In genomic region chr17:81515530-81516041, GRCh38 we compare ENCODE assay signal across 8 cellular contexts. TPM values are rescaled to one million over a fixed set of nuclear protein-coding genes. Genes with fewer than 3 reads are reported as not detected.
A peak's percentile ranks its signal among the peaks of the same experiment; 100 is the strongest.
DNase-seq lines count a peak whose midpoint lies in the region; ATAC-seq, FAIRE-seq and TF ChIP-seq lines count a peak whose summit lies in the region.

No MANE protein-coding gene starts in this region.

- H3K36me3 Mint-ChIP-seq in activated naive CD8-positive, alpha-beta T cell treated with anti-CD3 and anti-CD28 coated beads, Interleukin-2, amount 10 ng/mL, durations not matched to agents 7 days and 5 days: peaks cover 17% of the 10 kb centered on the region

- WGBS in small intestine, 3 donors: 50 to 56% (median 55%) methylated on average over 19 of the region's 19 CpGs

- peaks cover 17% of the 10 kb centered on the region for H3K36me3 ChIP-seq in iPS-15b (ENCODE audit: control insufficient read depth, insufficient read depth, low read length)
- peaks cover 9 to 10% of the 10 kb centered on the region in 2 donors for H3K36me3 ChIP-seq in small intestine (ENCODE audit: control insufficient read depth in 2 of 2, insufficient read depth in 2 of 2, low read length in 2 of 2)

- H3K9ac ChIP-seq in iPS-15b (ENCODE audit: low read depth, low read length): peak overlapping the region; percentile 68

- H3K4me1 Mint-ChIP-seq in activated naive CD8-positive, alpha-beta T cell treated with anti-CD3 and anti-CD28 coated beads, Interleukin-2, amount 10 ng/mL, durations not matched to agents 7 days and 5 days: peaks cover 14% of the 10 kb centered on the region

- POLR2A ChIA-PET in activated naive CD8-positive, alpha-beta T cell treated with anti-CD3 and anti-CD28 coated beads, Interleukin-2, amount 10 ng/mL, durations not matched to agents 7 days and 5 days (lab: Charles Lee): interaction anchor here (0.7 to 6.9 kb wide), 4 partner anchors 31 to 111 kb away, joined by 3 to 50 read pairs (median 3); partner anchors contain the start of gene FAAP100

- H3K4me3 ChIP-seq in HFF-Myc (replicated peaks; ENCODE audit: low read depth, low read length) (peak overlapping the region; percentile 69), iPS-15b (ENCODE audit: low read depth, low read length) (peak overlapping the region; percentile 72), small intestine (ENCODE audit: low read depth in 1 of 2, low read length in 2 of 2) (peak overlapping the region; percentile 80 to 84)

- H3K27ac ChIP-seq in small intestine (ENCODE audit: low read depth in 1 of 2, low read length in 1 of 2): peak overlapping the region; percentile 100

- no peak for ATAC-seq in activated naive CD8-positive, alpha-beta T cell treated with anti-CD3 and anti-CD28 coated beads, Interleukin-2, amount 10 ng/mL, durations not matched to agents 7 days and 5 days (ENCODE audit: low read depth)
- ATAC-seq in GM18870 (IDR thresholded peaks at IDR 0.05; ENCODE audit: unreplicated experiment) (no peak), GM19463 (IDR thresholded peaks at IDR 0.05; ENCODE audit: unreplicated experiment) (no peak)

- TF ChIP-seq CTCF in HFF-Myc (IDR thresholded peaks at IDR 0.05; ENCODE audit: low read depth, low read length, missing control alignments): no peak

- no peaks in the 10 kb centered on the region for H3K9me3 Mint-ChIP-seq in activated naive CD8-positive, alpha-beta T cell treated with anti-CD3 and anti-CD28 coated beads, Interleukin-2, amount 10 ng/mL, durations not matched to agents 7 days and 5 days

- H3K27me3 Mint-ChIP-seq in activated naive CD8-positive, alpha-beta T cell treated with anti-CD3 and anti-CD28 coated beads, Interleukin-2, amount 10 ng/mL, durations not matched to agents 7 days and 5 days: peaks cover under 1% of the 10 kb centered on the region

- no peak for FAIRE-seq in small intestine (lab: Jason Lieb, UNC)

- peak overlapping the region; percentile 94 for H3K4me3 Mint-ChIP-seq in activated naive CD8-positive, alpha-beta T cell treated with anti-CD3 and anti-CD28 coated beads, Interleukin-2, amount 10 ng/mL, durations not matched to agents 7 days and 5 days

- H3K4me1 ChIP-seq in iPS-15b (ENCODE audit: control insufficient read depth, insufficient read depth, low read length) (peaks cover 14% of the 10 kb centered on the region), small intestine (ENCODE audit: control insufficient read depth in 2 of 2, insufficient read depth in 1 of 2, low read depth in 1 of 2, low read length in 1 of 2) (peaks cover 0 to 9% of the 10 kb centered on the region in 2 donors)

- DNase-seq in HFF-Myc (ENCODE audit: extremely low read depth, low read depth) (no peak), small intestine (no peak), NCI-H1105 (lab: John Stamatoyannopoulos, UW) (no peak), NCI-H526 (lab: John Stamatoyannopoulos, UW) (no peak)
- peak; percentile 49 for DNase-seq in activated naive CD8-positive, alpha-beta T cell treated with anti-CD3 and anti-CD28 coated beads, Interleukin-2, amount 10 ng/mL, durations not matched to agents 7 days and 5 days

- H3K27me3 ChIP-seq in iPS-15b (ENCODE audit: control insufficient read depth, insufficient read depth, low read length): peaks cover 3% of the 10 kb centered on the region
- no peaks in the 10 kb centered on the region for H3K27me3 ChIP-seq in small intestine (ENCODE audit: control insufficient read depth in 2 of 2, insufficient read depth in 2 of 2, low read length in 2 of 2)

- no peaks in the 10 kb centered on the region for H3K9me3 ChIP-seq in iPS-15b (ENCODE audit: control insufficient read depth, insufficient read depth, low read length)
- no peaks in the 10 kb centered on the region for H3K9me3 ChIP-seq in small intestine (ENCODE audit: control insufficient read depth, low read depth)

- peak overlapping the region; percentile 86 for H3K27ac Mint-ChIP-seq in activated naive CD8-positive, alpha-beta T cell treated with anti-CD3 and anti-CD28 coated beads, Interleukin-2, amount 10 ng/mL, durations not matched to agents 7 days and 5 days

RNA-seq across cellular contexts. Expression of gene ACTG1, which starts 3.0 kb away (rescaled TPM):
- 1,000 to 10,000 TPM; 2,936 to 3,174 TPM for total RNA-seq in activated naive CD8-positive, alpha-beta T cell treated with anti-CD3 and anti-CD28 coated beads, Interleukin-2, amount 10 ng/mL, durations not matched to agents 7 days and 5 days
- polyA plus RNA-seq in small intestine: 1,000 to 10,000 TPM; 1,318 to 3,459 (median 1,629) TPM

RNA-seq across cellular contexts. Expression of gene FSCN2, which starts 12.6 kb away (rescaled TPM):
- 1 to 10 TPM in 1 of 2 experiments, under 1 TPM in 1; 0.94 to 1.7 TPM for total RNA-seq in activated naive CD8-positive, alpha-beta T cell treated with anti-CD3 and anti-CD28 coated beads, Interleukin-2, amount 10 ng/mL, durations not matched to agents 7 days and 5 days
- polyA plus RNA-seq in small intestine: 1 to 10 TPM in 1 of 3 donors, not detected in 2; 1.3 TPM

RNA-seq across cellular contexts. Expression of gene FAAP100, which starts 36.6 kb away (rescaled TPM):
- 10 to 100 TPM; 40.7 to 43.1 TPM for total RNA-seq in activated naive CD8-positive, alpha-beta T cell treated with anti-CD3 and anti-CD28 coated beads, Interleukin-2, amount 10 ng/mL, durations not matched to agents 7 days and 5 days
- polyA plus RNA-seq in small intestine: 10 to 100 TPM; 24.5 to 30.2 (median 29.2) TPM
